Comparison of ENCODE assay signal across 19 cellular contexts in genomic region chr2:233485726-233486125, GRCh38.
"Had no signal": no experiment of that assay in that cellular context is flagged by ENCODE, and none has a peak within 500 bp of the region (broad histone marks: within the 10 kb centered on the region; RNA-seq: fewer than 3 reads in every experiment).

No MANE protein-coding gene starts in this region.

- DNase-seq: activated CD4-positive, alpha-beta T cell treated with anti-CD3 and anti-CD28 coated beads for 48 hours; activated naive CD4-positive, alpha-beta T cell treated with Interleukin-2 at 50 U/mL for 16 hours; activated naive CD8-positive, alpha-beta T cell treated with anti-CD3 and anti-CD28 coated beads, Interleukin-2, amount 50 U/mL, for 24 hours; caudate nucleus; effector memory CD8-positive, alpha-beta T cell; erythroblast; hippocampal formation; kidney glomerular epithelial cell; mucosa of descending colon; natural killer cell; occipital lobe; psoas muscle; stimulated activated CD4-positive, alpha-beta T cell treated with anti-CD3 and anti-CD28 coated beads, Interleukin-2, amount 100 ng/mL, for 24 hours; stimulated activated naive CD4-positive, alpha-beta T cell treated with Interleukin-2 at 50 U/mL for 16 hours; T-helper 9 cell had no signal

- H3K4me1 Mint-ChIP-seq: activated naive CD8-positive, alpha-beta T cell treated with anti-CD3 and anti-CD28 coated beads, Interleukin-2, amount 50 U/mL, for 24 hours; natural killer cell had no signal

- H3K27ac ChIP-seq: psoas muscle, suprapubic skin, vagina had no signal

- H3K4me1 ChIP-seq: vagina had no signal

- H3K4me3 ChIP-seq: mucosa of descending colon, psoas muscle, suprapubic skin, vagina had no signal

- H3K9me3 ChIP-seq: mucosa of descending colon, psoas muscle, suprapubic skin, vagina had no signal

- ATAC-seq: activated naive CD8-positive, alpha-beta T cell treated with anti-CD3 and anti-CD28 coated beads, Interleukin-2, amount 50 U/mL, for 24 hours; effector memory CD8-positive, alpha-beta T cell; mucosa of descending colon; natural killer cell; psoas muscle; sciatic nerve had no signal

- H3K9me3 Mint-ChIP-seq: activated naive CD8-positive, alpha-beta T cell treated with anti-CD3 and anti-CD28 coated beads, Interleukin-2, amount 50 U/mL, for 24 hours; dendritic cell treated with granulocyte-macrophage colony-stimulating factor and Interleukin-4, amounts not matched to agents 40 ng/mL and 50 ng/mL, for 4 days; effector memory CD8-positive, alpha-beta T cell; natural killer cell had no signal

- H3K27me3 ChIP-seq: suprapubic skin, vagina had no signal

- H3K4me3 Mint-ChIP-seq: activated naive CD8-positive, alpha-beta T cell treated with anti-CD3 and anti-CD28 coated beads, Interleukin-2, amount 50 U/mL, for 24 hours; dendritic cell treated with granulocyte-macrophage colony-stimulating factor and Interleukin-4, amounts not matched to agents 40 ng/mL and 50 ng/mL, for 4 days; effector memory CD8-positive, alpha-beta T cell; natural killer cell had no signal

- H3K27me3 Mint-ChIP-seq: activated naive CD8-positive, alpha-beta T cell treated with anti-CD3 and anti-CD28 coated beads, Interleukin-2, amount 50 U/mL, for 24 hours; dendritic cell treated with granulocyte-macrophage colony-stimulating factor and Interleukin-4, amounts not matched to agents 40 ng/mL and 50 ng/mL, for 4 days; effector memory CD8-positive, alpha-beta T cell had no signal

- H3K27ac Mint-ChIP-seq: activated naive CD8-positive, alpha-beta T cell treated with anti-CD3 and anti-CD28 coated beads, Interleukin-2, amount 50 U/mL, for 24 hours; dendritic cell treated with granulocyte-macrophage colony-stimulating factor and Interleukin-4, amounts not matched to agents 40 ng/mL and 50 ng/mL, for 4 days; natural killer cell had no signal
